In genomic region chr19:13057744-13058143, GRCh38 we compare ENCODE assay signal across 14 cellular contexts. TPM values are rescaled to one million over a fixed set of nuclear protein-coding genes. Genes with fewer than 3 reads are reported as not detected.
DNase-seq lines count a peak whose midpoint lies in the region; ATAC-seq and TF ChIP-seq lines count a peak whose summit lies in the region.
"Had no signal": no experiment of that assay in that cellular context is flagged by ENCODE, and none has a peak within 500 bp of the region (broad histone marks: within the 10 kb centered on the region; RNA-seq: fewer than 3 reads in every experiment).

No MANE protein-coding gene starts in this region.

- TF ChIP-seq POLR2A in body of pancreas (IDR thresholded peaks at IDR 0.05) (no peak), upper lobe of left lung (IDR thresholded peaks at IDR 0.05) (no peak)

- H3K27me3 Mint-ChIP-seq in nephron (ENCODE audit: low read depth) = peaks cover 61% of the 10 kb centered on the region

- TF ChIP-seq CTCF in body of pancreas (IDR thresholded peaks at IDR 0.05) (no peak), nephron (IDR thresholded peaks at IDR 0.05; ENCODE audit: unreplicated experiment in 3 of 3) (no peak), upper lobe of left lung (IDR thresholded peaks at IDR 0.05) (no peak)

- intact Hi-C loops in body of pancreas (cut with DNase I) = no loop called here

- H3K27me3 ChIP-seq in body of pancreas = no peaks in the 10 kb centered on the region
- H3K27me3 ChIP-seq in upper lobe of left lung = no peaks in the 10 kb centered on the region

- no peaks in the 10 kb centered on the region for H3K36me3 Mint-ChIP-seq in nephron (ENCODE audit: low read depth)

- WGBS in body of pancreas, 2 donors = 56 to 66% methylated on average over 2 of the region's 2 CpGs
- 47 to 50% methylated on average over 2 of the region's 2 CpGs for WGBS in upper lobe of left lung, 2 donors

- H3K4me3 ChIP-seq in body of pancreas (no peak overlapping the region), upper lobe of left lung (no peak overlapping the region)

- DNase-seq in NCI-H82 (lab: John Stamatoyannopoulos, UW) (peak; percentile 30), NCI-H82 treated with DMSO at 0.1 percent for 48 hours (lab: John Stamatoyannopoulos, UW; ENCODE audit: unreplicated experiment) (no peak), body of pancreas (no peak), upper lobe of left lung (no peak), activated gamma-delta T cell treated with Interleukin-2 at 50 U/mL for 16 hours (no peak)
- DNase-seq in stimulated activated naive CD8-positive, alpha-beta T cell treated with anti-CD3 and anti-CD28 coated beads, Interleukin-15, Interleukin-2, amounts not matched to agents 100 U/mL and 50 U/mL, for 24 hours = no peak
- DNase-seq: activated CD4-positive, alpha-beta T cell treated with anti-CD3 and anti-CD28 coated beads for 36 hours; NCI-H1930; stimulated activated CD4-positive, alpha-beta T cell treated with anti-CD3 and anti-CD28 coated beads, Interleukin-4, amount 100 ng/mL, for 24 hours had no signal

- no peak for TF ChIP-seq EP300 in upper lobe of left lung (IDR thresholded peaks at IDR 0.05)

- no peaks in the 10 kb centered on the region for H3K9me3 Mint-ChIP-seq in nephron
- H3K9me3 Mint-ChIP-seq: activated T-helper 1 cell treated with anti-CD3 and anti-CD28 coated beads, Interleukin-12 subunit alpha, Interleukin-12 subunit beta, Interleukin-2, Interleukin-4 antibody, amounts not matched to agents 30 ng/mL and 10 ng/mL and 1 ng/mL, durations not matched to agents 14 hours and 24 hours and 36 hours; stimulated activated naive CD8-positive, alpha-beta T cell treated with anti-CD3 and anti-CD28 coated beads, Interleukin-15, Interleukin-2, amounts not matched to agents 100 ng/mL and 50 ng/mL, for 24 hours had no signal

- H3K4me1 ChIP-seq in body of pancreas (peaks cover 85% of the 10 kb centered on the region), upper lobe of left lung (peaks cover 92 to 100% (median 95%) of the 10 kb centered on the region in 4 donors)

- H3K36me3 ChIP-seq in body of pancreas (replicated peaks in 1 of 2; ENCODE audit: insufficient read depth in 1 of 2, low read depth in 2 of 2) (no peaks in the 10 kb centered on the region), upper lobe of left lung (no peaks in the 10 kb centered on the region)

- ATAC-seq in body of pancreas (no peak), upper lobe of left lung (ENCODE audit: low FRiP score in 2 of 2) (no peak), HG03039 (IDR thresholded peaks at IDR 0.05; ENCODE audit: unreplicated experiment) (no peak)
- no peak for ATAC-seq in stimulated activated naive CD8-positive, alpha-beta T cell treated with anti-CD3 and anti-CD28 coated beads, Interleukin-15, Interleukin-2, amounts not matched to agents 100 U/mL and 50 U/mL, for 24 hours
- ATAC-seq: activated CD4-positive, alpha-beta T cell treated with anti-CD3 and anti-CD28 coated beads for 36 hours had no signal

- peaks cover 88% of the 10 kb centered on the region for H3K4me1 Mint-ChIP-seq in nephron

- H3K9me3 ChIP-seq in body of pancreas (no peaks in the 10 kb centered on the region), upper lobe of left lung (no peaks in the 10 kb centered on the region)

- H3K4me3 Mint-ChIP-seq in nephron = peak overlapping the region; percentile 55 to 61 (median 55)
- H3K4me3 Mint-ChIP-seq: activated CD4-positive, alpha-beta T cell treated with anti-CD3 and anti-CD28 coated beads for 36 hours; activated T-helper 1 cell treated with anti-CD3 and anti-CD28 coated beads, Interleukin-12 subunit alpha, Interleukin-12 subunit beta, Interleukin-2, Interleukin-4 antibody, amounts not matched to agents 30 ng/mL and 10 ng/mL and 1 ng/mL, durations not matched to agents 14 hours and 24 hours and 36 hours; stimulated activated naive CD8-positive, alpha-beta T cell treated with anti-CD3 and anti-CD28 coated beads, Interleukin-15, Interleukin-2, amounts not matched to agents 100 ng/mL and 50 ng/mL, for 24 hours had no signal

- peak overlapping the region in 3 of 4 donors; percentile 89 to 96 (median 93) for H3K27ac ChIP-seq in body of pancreas
- peak overlapping the region; percentile 86 to 97 (median 96) for H3K27ac ChIP-seq in upper lobe of left lung
- H3K27ac ChIP-seq: KMS-11 had no signal

- peak overlapping the region; percentile 94 to 99 (median 98) for H3K27ac Mint-ChIP-seq in nephron
- H3K27ac Mint-ChIP-seq: activated CD4-positive, alpha-beta T cell treated with anti-CD3 and anti-CD28 coated beads for 36 hours; activated T-helper 1 cell treated with anti-CD3 and anti-CD28 coated beads, Interleukin-12 subunit alpha, Interleukin-12 subunit beta, Interleukin-2, Interleukin-4 antibody, amounts not matched to agents 30 ng/mL and 10 ng/mL and 1 ng/mL, durations not matched to agents 14 hours and 24 hours and 36 hours; stimulated activated naive CD8-positive, alpha-beta T cell treated with anti-CD3 and anti-CD28 coated beads, Interleukin-15, Interleukin-2, amounts not matched to agents 100 ng/mL and 50 ng/mL, for 24 hours had no signal

RNA-seq across cellular contexts. Expression of gene LYL1, which starts 44.9 kb away (rescaled TPM):
- total RNA-seq in body of pancreas = 1 to 10 TPM; 3.4 to 6.9 TPM
- 10 to 100 TPM; 22.6 to 55.5 (median 31.4) TPM for total RNA-seq in upper lobe of left lung

RNA-seq across cellular contexts. Expression of gene TRMT1, which starts 58.8 kb away (rescaled TPM):
- total RNA-seq in body of pancreas = 10 to 100 TPM; 21.5 to 36.3 TPM
- total RNA-seq in upper lobe of left lung = 10 to 100 TPM; 27.2 to 92.2 (median 33.1) TPM
